In genomic region chr4:26858035-26858918, GRCh38 we compare ENCODE assay signal across 8 cellular contexts. TPM values are rescaled to one million over a fixed set of nuclear protein-coding genes. Genes with fewer than 3 reads are reported as not detected.
DNase-seq lines count a peak whose midpoint lies in the region; ATAC-seq and TF ChIP-seq lines count a peak whose summit lies in the region.

No MANE protein-coding gene starts in this region.

- H3K4me1 Mint-ChIP-seq in T-helper 2 cell treated with Interferon-gamma antibody and Interleukin-4, amounts not matched to agents 5 μg/mL and 100 μg/mL, for 36 hours (ENCODE audit: low read depth) = peaks cover 39% of the 10 kb centered on the region
- H3K4me1 Mint-ChIP-seq in WTC11 = peaks cover 38% of the 10 kb centered on the region
- peaks cover 38% of the 10 kb centered on the region for H3K4me1 Mint-ChIP-seq in stimulated activated naive CD8-positive, alpha-beta T cell treated with anti-CD3 and anti-CD28 coated beads, Interleukin-15, amount 100 ng/mL, for 72 hours

- peaks cover 7% of the 10 kb centered on the region for H3K36me3 Mint-ChIP-seq in T-helper 2 cell treated with Interferon-gamma antibody and Interleukin-4, amounts not matched to agents 5 μg/mL and 100 μg/mL, for 36 hours (ENCODE audit: low read depth)
- no peaks in the 10 kb centered on the region for H3K36me3 Mint-ChIP-seq in WTC11

- peak overlapping the region; percentile 69 for H3K27ac Mint-ChIP-seq in T-helper 2 cell treated with Interferon-gamma antibody and Interleukin-4, amounts not matched to agents 5 μg/mL and 100 μg/mL, for 36 hours
- peak overlapping the region; percentile 71 for H3K27ac Mint-ChIP-seq in WTC11
- peak overlapping the region; percentile 72 to 85 for H3K27ac Mint-ChIP-seq in stimulated activated naive CD8-positive, alpha-beta T cell treated with anti-CD3 and anti-CD28 coated beads, Interleukin-15, amount 100 ng/mL, for 72 hours

- H3K4me3 Mint-ChIP-seq in T-helper 2 cell treated with Interferon-gamma antibody and Interleukin-4, amounts not matched to agents 5 μg/mL and 100 μg/mL, for 36 hours = peak overlapping the region; percentile 89
- peak overlapping the region; percentile 80 for H3K4me3 Mint-ChIP-seq in WTC11
- H3K4me3 Mint-ChIP-seq in stimulated activated naive CD8-positive, alpha-beta T cell treated with anti-CD3 and anti-CD28 coated beads, Interleukin-15, amount 100 ng/mL, for 72 hours = peak overlapping the region; percentile 84 to 87

- H3K4me3 ChIP-seq in iPS-11a (ENCODE audit: low read depth, low read length) = peak overlapping the region; percentile 83

- peaks cover 9% of the 10 kb centered on the region for H3K27me3 Mint-ChIP-seq in T-helper 2 cell treated with Interferon-gamma antibody and Interleukin-4, amounts not matched to agents 5 μg/mL and 100 μg/mL, for 36 hours (ENCODE audit: low read depth)
- H3K27me3 Mint-ChIP-seq in WTC11 (ENCODE audit: low read depth) = peaks cover 7% of the 10 kb centered on the region; the same call in 1 of the 2 replicates
- no peaks in the 10 kb centered on the region for H3K27me3 Mint-ChIP-seq in stimulated activated naive CD8-positive, alpha-beta T cell treated with anti-CD3 and anti-CD28 coated beads, Interleukin-15, amount 100 ng/mL, for 72 hours

- DNase-seq in T-helper 2 cell treated with Interferon-gamma antibody and Interleukin-4, amounts not matched to agents 5 μg/mL and 100 μg/mL, for 36 hours (ENCODE audit: low spot score) = no peak
- DNase-seq in T-helper 2 cell (no peak), WTC11 (ENCODE audit: low spot score) (no peak), CD1c-positive myeloid dendritic cell (ENCODE audit: extremely low spot score) (no peak)
- DNase-seq in stimulated activated naive CD8-positive, alpha-beta T cell treated with anti-CD3 and anti-CD28 coated beads, Interleukin-15, amount 100 ng/mL, for 72 hours = no peak

- ATAC-seq in WTC11 (no peak), GM21529 (IDR thresholded peaks at IDR 0.05; ENCODE audit: unreplicated experiment) (no peak), HG03342 (IDR thresholded peaks at IDR 0.05; ENCODE audit: unreplicated experiment) (no peak)
- no peak for ATAC-seq in stimulated activated naive CD8-positive, alpha-beta T cell treated with anti-CD3 and anti-CD28 coated beads, Interleukin-15, amount 100 ng/mL, for 72 hours

- TF ChIP-seq CTCF in WTC11 (IDR thresholded peaks at IDR 0.05) = no peak

- CTCF ChIA-PET in WTC11 (lab: Charles Lee) = interaction anchor here (1.3 to 1.6 kb wide), 2 partner anchors 143 to 152 kb away, joined by 3 to 8 read pairs; no protein-coding TSS in a partner anchor

- POLR2A ChIA-PET in WTC11 (lab: Charles Lee) = interaction anchor here (0.6 to 1.0 kb wide), 2 partner anchors 149 to 1137 kb away, joined by 3 read pairs; no protein-coding TSS in a partner anchor

- no peaks in the 10 kb centered on the region for H3K9me3 Mint-ChIP-seq in T-helper 2 cell treated with Interferon-gamma antibody and Interleukin-4, amounts not matched to agents 5 μg/mL and 100 μg/mL, for 36 hours
- no peaks in the 10 kb centered on the region for H3K9me3 Mint-ChIP-seq in WTC11
- H3K9me3 Mint-ChIP-seq in stimulated activated naive CD8-positive, alpha-beta T cell treated with anti-CD3 and anti-CD28 coated beads, Interleukin-15, amount 100 ng/mL, for 72 hours = no peaks in the 10 kb centered on the region

TF ChIP-seq in WTC11, 78 proteins besides CTCF, POLR2A, EP300 and RAD21:
- TF ChIP-seq E2F1 (CRISPR knock-in tag; IDR thresholded peaks at IDR 0.05) (no peak), CREM (CRISPR knock-in tag; IDR thresholded peaks at IDR 0.05) (no peak), ZNF396 (CRISPR knock-in tag; IDR thresholded peaks at IDR 0.05; ENCODE audit: borderline replicate concordance) (no peak), NR2C2 (CRISPR knock-in tag; IDR thresholded peaks at IDR 0.05) (no peak), IRF2 (CRISPR knock-in tag; IDR thresholded peaks at IDR 0.05; ENCODE audit: borderline replicate concordance, low read depth) (no peak)
TF ChIP-seq in WTC11: peak in this region for 0.

RNA-seq across cellular contexts. Expression of gene STIM2, which starts 2.4 kb away (rescaled TPM):
- 20.1 to 22.4 TPM (median 20.9 TPM) in 3 replicates for total RNA-seq in WTC11 (2021)
